Comparison of ENCODE assay signal across 1 cellular context in genomic region chr12:4379410-4379809, GRCh38.
TF ChIP-seq lines count a peak whose summit lies in the region.

Gene FGF23 (minus strand): TSS chr12:4379712. CDS start chr12:4379582, 130 bp downstream.

TF ChIP-seq in GM12878, 131 proteins besides CTCF, POLR2A, EP300 and RAD21 (continued from another document):
- no peak for TF ChIP-seq SREBF2 (IDR thresholded peaks at IDR 0.05; ENCODE audit: low read length)
- no peak for TF ChIP-seq TCF3 (IDR thresholded peaks at IDR 0.05; ENCODE audit: borderline replicate concordance, insufficient read depth, low read depth, low read length)
- no peak for TF ChIP-seq CBX5 (IDR thresholded peaks at IDR 0.05; ENCODE audit: low read depth)
- no peak for TF ChIP-seq STAT3 (IDR thresholded peaks at IDR 0.05; ENCODE audit: low read depth, low read length)
- TF ChIP-seq BACH1 (IDR thresholded peaks at IDR 0.05; ENCODE audit: borderline replicate concordance) = no peak
- no peak for TF ChIP-seq SMC3 (IDR thresholded peaks at IDR 0.05; ENCODE audit: borderline replicate concordance, low read length)
- no peak for TF ChIP-seq BCLAF1 (IDR thresholded peaks at IDR 0.05)
- TF ChIP-seq MEF2B (IDR thresholded peaks at IDR 0.05; ENCODE audit: partially characterized antibody, poor library complexity, severe bottlenecking) = no peak
- TF ChIP-seq BCL3 (IDR thresholded peaks at IDR 0.05; ENCODE audit: borderline replicate concordance, insufficient read depth, low read depth, low read length, poor library complexity, severe bottlenecking) = no peak
- no peak for TF ChIP-seq SMARCA5 (IDR thresholded peaks at IDR 0.05)
- no peak for TF ChIP-seq NR2C1 (IDR thresholded peaks at IDR 0.05)
